14 cellular contexts compared by ENCODE assay signal in genomic region chr16:11614587-11615175, GRCh38. TPM values are rescaled to one million over a fixed set of nuclear protein-coding genes. Genes with fewer than 3 reads are reported as not detected.
DNase-seq lines count a peak whose midpoint lies in the region; ATAC-seq and TF ChIP-seq lines count a peak whose summit lies in the region.
"Had no signal": no experiment of that assay in that cellular context is flagged by ENCODE, and none has a peak within 500 bp of the region (broad histone marks: within the 10 kb centered on the region; RNA-seq: fewer than 3 reads in every experiment).

No MANE protein-coding gene starts in this region.

- H4K5ac ChIP-seq in mesendoderm (ENCODE audit: low read length) = no peak overlapping the region

- no peaks in the 10 kb centered on the region for H3K79me1 ChIP-seq in mesendoderm (ENCODE audit: low read length)

- no peak for TF ChIP-seq CTCF in vagina (IDR thresholded peaks at IDR 0.05)

- no peak overlapping the region for H3K23ac ChIP-seq in mesendoderm (ENCODE audit: low read length)

- no peaks in the 10 kb centered on the region for H3K9me3 Mint-ChIP-seq in stimulated activated naive CD8-positive, alpha-beta T cell treated with anti-CD3 and anti-CD28 coated beads, Interleukin-15, Interleukin-2, amounts not matched to agents 100 ng/mL and 50 ng/mL, for 24 hours

- H3K4me1 ChIP-seq in mesendoderm (ENCODE audit: control insufficient read depth, low read depth, low read length) = peaks cover 4% of the 10 kb centered on the region
- peaks cover 27% of the 10 kb centered on the region for H3K4me1 ChIP-seq in vagina

- H3K4me3 Mint-ChIP-seq in stimulated activated naive CD8-positive, alpha-beta T cell treated with anti-CD3 and anti-CD28 coated beads, Interleukin-15, Interleukin-2, amounts not matched to agents 100 ng/mL and 50 ng/mL, for 24 hours = no peak overlapping the region

- H2AK5ac ChIP-seq in mesendoderm (ENCODE audit: low read length) = no peak overlapping the region

- H3K56ac ChIP-seq in mesendoderm (ENCODE audit: low read length) = peak overlapping the region; percentile 25

- no peak overlapping the region for H3K4me2 ChIP-seq in mesendoderm (ENCODE audit: low read length)

- H3K4ac ChIP-seq in mesendoderm (ENCODE audit: low read depth, low read length) = no peak overlapping the region

- WGBS in mesendoderm (ENCODE audit: extremely low coverage, insufficient coverage, low lambda C conversion rate) = no CpG with 5 or more reads among the region's 10 CpGs

- intact Hi-C loops in vagina (cut with DNase I) = no loop called here

- H3K4me3 ChIP-seq in mesendoderm (ENCODE audit: low read length) (no peak overlapping the region), vagina (no peak overlapping the region)

- H3K36me3 ChIP-seq in mesendoderm (ENCODE audit: control insufficient read depth, insufficient read depth, low read length) = no peaks in the 10 kb centered on the region
- H3K36me3 ChIP-seq in vagina = no peaks in the 10 kb centered on the region

- no peaks in the 10 kb centered on the region for H3K9me3 ChIP-seq in vagina

- H2BK15ac ChIP-seq in mesendoderm (replicated peaks; ENCODE audit: low read depth) = no peak overlapping the region

- H3K27me3 ChIP-seq in mesendoderm (ENCODE audit: insufficient read depth, low read length, poor library complexity) (no peaks in the 10 kb centered on the region), vagina (no peaks in the 10 kb centered on the region)

- H3K18ac ChIP-seq in mesendoderm (ENCODE audit: low read length) = no peak overlapping the region

- H3K27ac ChIP-seq in mesendoderm (ENCODE audit: low read depth, low read length) = no peak overlapping the region
- peak overlapping the region; percentile 61 for H3K27ac ChIP-seq in vagina

- H3K36me3 Mint-ChIP-seq in stimulated activated naive CD8-positive, alpha-beta T cell treated with anti-CD3 and anti-CD28 coated beads, Interleukin-15, Interleukin-2, amounts not matched to agents 100 ng/mL and 50 ng/mL, for 24 hours (ENCODE audit: low read depth) = no peaks in the 10 kb centered on the region

- no peak for TF ChIP-seq POLR2A in vagina (IDR thresholded peaks at IDR 0.05)

- peaks cover 66% of the 10 kb centered on the region for H3K4me1 Mint-ChIP-seq in stimulated activated naive CD8-positive, alpha-beta T cell treated with anti-CD3 and anti-CD28 coated beads, Interleukin-15, Interleukin-2, amounts not matched to agents 100 ng/mL and 50 ng/mL, for 24 hours (ENCODE audit: low read depth)

- H3K27me3 Mint-ChIP-seq in stimulated activated naive CD8-positive, alpha-beta T cell treated with anti-CD3 and anti-CD28 coated beads, Interleukin-15, Interleukin-2, amounts not matched to agents 100 ng/mL and 50 ng/mL, for 24 hours = no peaks in the 10 kb centered on the region

- H2BK120ac ChIP-seq in mesendoderm (ENCODE audit: low read depth, low read length) = no peak overlapping the region

- no peaks in the 10 kb centered on the region for H3K79me2 ChIP-seq in mesendoderm (ENCODE audit: control insufficient read depth, insufficient read depth, low read length)

- no peak for ATAC-seq in stimulated activated naive CD8-positive, alpha-beta T cell treated with anti-CD3 and anti-CD28 coated beads, Interleukin-15, Interleukin-2, amounts not matched to agents 100 U/mL and 50 U/mL, for 24 hours
- ATAC-seq in HG02610 (IDR thresholded peaks at IDR 0.05; ENCODE audit: unreplicated experiment) = no peak
- ATAC-seq: HCT116 had no signal

- no peak overlapping the region for H2BK5ac ChIP-seq in mesendoderm (ENCODE audit: low read length)

- H4K8ac ChIP-seq in mesendoderm (ENCODE audit: low read depth, low read length) = no peak overlapping the region

- H3K27ac Mint-ChIP-seq in stimulated activated naive CD8-positive, alpha-beta T cell treated with anti-CD3 and anti-CD28 coated beads, Interleukin-15, Interleukin-2, amounts not matched to agents 100 ng/mL and 50 ng/mL, for 24 hours = peak overlapping the region; percentile 12

- no peak overlapping the region for H3K9ac ChIP-seq in mesendoderm (ENCODE audit: low read length)

- DNase-seq in stimulated activated naive CD8-positive, alpha-beta T cell treated with anti-CD3 and anti-CD28 coated beads, Interleukin-15, Interleukin-2, amounts not matched to agents 100 U/mL and 50 U/mL, for 24 hours = no peak
- DNase-seq in astrocyte of the hippocampus (ENCODE audit: low read depth, low spot score) (peak; percentile 40), mesendoderm (no peak), vagina (ENCODE audit: extremely low spot score in 2 of 2) (no peak), SK-N-DZ (ENCODE audit: low spot score) (no peak), NCI-H1105 (lab: John Stamatoyannopoulos, UW) (no peak)
- DNase-seq: DMS153; Kasumi-1; NCI-H1694 treated with DMSO at 0.1 percent for 48 hours; NCI-H510A treated with DMSO at 0.1 percent for 48 hours; stimulated activated naive CD4-positive, alpha-beta T cell had no signal

RNA-seq across cellular contexts. Expression of gene LITAF, which starts 28.0 kb away (rescaled TPM):
- polyA plus RNA-seq in mesendoderm (2013, experiment 1 of 2) = 69.9 TPM
- 73.4 TPM for polyA plus RNA-seq in mesendoderm (2013, experiment 2 of 2)
- total RNA-seq in vagina = 111 TPM
- polyA plus RNA-seq in SK-N-DZ (2014; cell fraction: cytosol; rRNA removed) = 0.60 and 0.96 TPM in 2 replicates
- 0.37 TPM in 1 of 2 replicates, not detected in the other for polyA plus RNA-seq in SK-N-DZ (2014; cell fraction: nucleus; rRNA removed)

RNA-seq across cellular contexts. Expression of gene SNN, which starts 53.6 kb away (rescaled TPM):
- polyA plus RNA-seq in mesendoderm (2013, experiment 1 of 2) = 30.3 TPM
- 30.0 TPM for polyA plus RNA-seq in mesendoderm (2013, experiment 2 of 2)
- 23.1 TPM for total RNA-seq in vagina
- 51.8 and 56.7 TPM in 2 replicates for polyA plus RNA-seq in SK-N-DZ (2014; cell fraction: cytosol; rRNA removed)
- polyA plus RNA-seq in SK-N-DZ (2014; cell fraction: nucleus; rRNA removed) = 21.1 and 27.0 TPM in 2 replicates
